ENCODE assay signal across 22 cellular contexts in genomic region chr17:78517421-78517820, GRCh38. TPM values are rescaled to one million over a fixed set of nuclear protein-coding genes. Genes with fewer than 3 reads are reported as not detected.
A peak's percentile ranks its signal among the peaks of the same experiment; 100 is the strongest.
DNase-seq lines count a peak whose midpoint lies in the region; ATAC-seq and TF ChIP-seq lines count a peak whose summit lies in the region.
"Had no signal": no experiment of that assay in that cellular context is flagged by ENCODE, and none has a peak within 500 bp of the region (broad histone marks: within the 10 kb centered on the region; RNA-seq: fewer than 3 reads in every experiment).

No MANE protein-coding gene starts in this region.

- 32 to 48% (median 36%) methylated on average over 2 of the region's 2 CpGs for WGBS in heart left ventricle, 4 donors
- 52 to 57% methylated on average over 2 of the region's 2 CpGs for WGBS in aorta, 2 donors

- no peak for TF ChIP-seq CTCF in right atrium auricular region (IDR thresholded peaks at IDR 0.05)
- TF ChIP-seq CTCF in heart left ventricle (IDR thresholded peaks at IDR 0.05): no peak

- TF ChIP-seq POLR2A in heart left ventricle (IDR thresholded peaks at IDR 0.05): no peak

- ATAC-seq in Right ventricle myocardium inferior: peak; percentile 87
- peak; percentile 71 to 87 (median 82) for ATAC-seq in heart left ventricle
- no peak for ATAC-seq in aorta (ENCODE audit: low FRiP score)
- no peak for ATAC-seq in HG02623 (IDR thresholded peaks at IDR 0.05; ENCODE audit: unreplicated experiment)
- ATAC-seq: GM23338, HCT116 had no signal

- H3K27ac ChIP-seq in right atrium auricular region: no peak overlapping the region
- no peak overlapping the region for H3K27ac ChIP-seq in heart left ventricle
- H3K27ac ChIP-seq in aorta (ENCODE audit: low read depth in 1 of 2, low read length in 2 of 2): no peak overlapping the region

- H3K4me3 ChIP-seq in right atrium auricular region: no peak overlapping the region
- no peak overlapping the region for H3K4me3 ChIP-seq in heart left ventricle
- no peak overlapping the region for H3K4me3 ChIP-seq in aorta (ENCODE audit: low read length in 2 of 2)
- H3K4me3 ChIP-seq: GM23338 had no signal

- H3K9me3 ChIP-seq in right atrium auricular region: no peaks in the 10 kb centered on the region
- H3K9me3 ChIP-seq in heart left ventricle: no peaks in the 10 kb centered on the region
- H3K9me3 ChIP-seq in aorta (ENCODE audit: control insufficient read depth, low read length): no peaks in the 10 kb centered on the region
- H3K9me3 ChIP-seq: Caco-2 had no signal

- intact Hi-C loops in Right ventricle myocardium inferior (cut with DNase I): no loop called here
- intact Hi-C loops in heart left ventricle (cut with DNase I): loop anchor here in 1 of 10 donors (5.0 kb wide), 1 partner anchor 180 kb away; no protein-coding TSS in a partner anchor
- intact Hi-C loops in aorta (cut with DNase I): no loop called here

- no peaks in the 10 kb centered on the region for H3K36me3 ChIP-seq in right atrium auricular region
- no peaks in the 10 kb centered on the region for H3K36me3 ChIP-seq in heart left ventricle
- H3K36me3 ChIP-seq in aorta (ENCODE audit: control insufficient read depth in 1 of 2, insufficient read depth in 2 of 2, low read length in 1 of 2): no peaks in the 10 kb centered on the region

- H3K4me1 ChIP-seq in right atrium auricular region (no peaks in the 10 kb centered on the region), heart left ventricle (peaks cover 0 to 13% (median 0%) of the 10 kb centered on the region in 12 donors), aorta (ENCODE audit: control insufficient read depth in 1 of 2, insufficient read depth in 2 of 2, low read length in 2 of 2) (no peaks in the 10 kb centered on the region)
- H3K4me1 ChIP-seq: Caco-2 had no signal

- DNase-seq in Right ventricle myocardium inferior (ENCODE audit: missing footprints) (no peak), right atrium auricular region (ENCODE audit: low spot score) (no peak), heart left ventricle (peak in 2 of 5 donors; percentile 39 to 66), mucosa of gallbladder (ENCODE audit: low spot score) (peak; percentile 55), aorta (peak; percentile 17 to 27), EL (no peak), HT-29 (ENCODE audit: low spot score) (no peak)
- DNase-seq: Caco-2; CD4-positive, CD25-positive, alpha-beta regulatory T cell; GF-D8; KG1; MV-4-11; NCI-H187; NCI-H2107; NCI-H226; NCI-H524; NCI-H82; OCI-M1; SIG-M5 had no signal

- H3K27me3 ChIP-seq in right atrium auricular region (no peaks in the 10 kb centered on the region), heart left ventricle (no peaks in the 10 kb centered on the region), aorta (ENCODE audit: control insufficient read depth in 1 of 2, insufficient read depth in 2 of 2, low read length in 1 of 2) (peaks cover 0 to 1% of the 10 kb centered on the region in 2 donors)

RNA-seq across cellular contexts. Expression of gene DNAH17, which starts 59.8 kb away (rescaled TPM):
- total RNA-seq in Right ventricle myocardium inferior: not detected
- under 1 TPM in 1 of 2 donors, not detected in 1; 0.04 TPM for total RNA-seq in right atrium auricular region
- under 1 TPM in 5 of 9 donors, not detected in 4; 0.02 to 0.63 (median 0.25) TPM for total RNA-seq in heart left ventricle
- polyA plus RNA-seq in heart left ventricle: under 1 TPM; 0.04 to 0.17 TPM
- total RNA-seq in mucosa of gallbladder: not detected
- total RNA-seq in aorta: under 1 TPM; 0.21 to 0.45 TPM
- not detected for polyA plus RNA-seq in aorta
- total RNA-seq in HT-29 (2014; rRNA removed; shearing (Covaris generic)): not detected in 2 replicates

Comparison
In these comparisons a context has a peak if more than half of its experiments do, and no peak if none do; other contexts are left out.
1. ATAC-seq: peak in Right ventricle myocardium inferior (single experiment) and heart left ventricle (4 of 4); none in aorta (single experiment) and HG02623 (single experiment).
2. DNase-seq: peak in mucosa of gallbladder (single experiment) and aorta (2 of 2); none in Right ventricle myocardium inferior (single experiment), right atrium auricular region (single experiment), EL (single experiment) and HT-29 (single experiment).